22 cellular contexts compared by ENCODE assay signal in the genomic region with DNA sequence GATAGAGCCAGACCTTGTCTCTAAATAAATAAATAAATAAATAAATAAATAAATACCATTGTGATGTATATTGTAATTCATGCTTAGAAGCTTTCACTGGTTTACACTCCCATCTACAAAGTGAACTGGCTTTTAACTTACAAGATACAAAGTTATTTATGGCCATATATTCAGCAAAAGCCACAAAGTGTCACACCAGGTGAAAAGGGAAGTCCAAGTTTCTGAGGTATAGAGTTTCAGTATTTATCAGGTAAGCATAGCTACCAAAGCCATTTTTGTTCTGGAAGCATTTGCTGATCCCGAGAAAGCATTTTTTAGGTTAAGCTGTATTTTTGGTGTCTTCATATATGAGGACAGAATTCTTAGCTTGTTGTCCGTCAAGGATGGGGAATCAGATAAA.
"Had no signal": no experiment of that assay in that cellular context is flagged by ENCODE, and none has a peak within 500 bp of the region (broad histone marks: within the 10 kb centered on the region; RNA-seq: fewer than 3 reads in every experiment).

No MANE protein-coding gene starts in this region.

- H3K9ac ChIP-seq: neural progenitor cell had no signal

- H3K9me3 ChIP-seq: prostate gland, right atrium auricular region, suprapubic skin, transverse colon, upper lobe of right lung, uterus had no signal

- H3K4me2 ChIP-seq: neural progenitor cell, smooth muscle cell had no signal

- H3K36me3 ChIP-seq: neural progenitor cell, prostate gland, right atrium auricular region, suprapubic skin, transverse colon, upper lobe of right lung, uterus had no signal

- H3K36me3 Mint-ChIP-seq: mesothelial cell of epicardium; naive thymus-derived CD4-positive, alpha-beta T cell; neural progenitor cell had no signal

- H3K4me1 Mint-ChIP-seq: neural progenitor cell; stimulated activated naive CD8-positive, alpha-beta T cell treated with anti-CD3 and anti-CD28 coated beads, Interleukin-15, amount 100 ng/mL, for 72 hours had no signal

- H3K4me3 Mint-ChIP-seq: mesothelial cell of epicardium; naive thymus-derived CD4-positive, alpha-beta T cell; nephron; neural progenitor cell; stimulated activated naive CD8-positive, alpha-beta T cell treated with anti-CD3 and anti-CD28 coated beads, Interleukin-15, amount 100 ng/mL, for 72 hours had no signal

- H3K27me3 Mint-ChIP-seq: stimulated activated naive CD8-positive, alpha-beta T cell treated with anti-CD3 and anti-CD28 coated beads, Interleukin-15, amount 100 ng/mL, for 72 hours had no signal

- H3K4me3 ChIP-seq: dorsolateral prefrontal cortex, lung, neural progenitor cell, prostate gland, right atrium auricular region, smooth muscle cell, suprapubic skin, transverse colon, upper lobe of right lung, uterus had no signal

- H3K9me3 Mint-ChIP-seq: mesothelial cell of epicardium; nephron; neural progenitor cell; stimulated activated naive CD8-positive, alpha-beta T cell treated with anti-CD3 and anti-CD28 coated beads, Interleukin-15, amount 100 ng/mL, for 72 hours had no signal

- DNase-seq: dorsolateral prefrontal cortex; effector CD4-positive, alpha-beta T cell; head of caudate nucleus; naive thymus-derived CD4-positive, alpha-beta T cell; stimulated activated CD4-positive, alpha-beta T cell treated with anti-CD3 and anti-CD28 coated beads, Interleukin-12 subunit alpha, Interleukin-12 subunit beta, amount 100 ng/mL, for 4 hours; stimulated activated CD4-positive, alpha-beta T cell treated with anti-CD3 and anti-CD28 coated beads, Interleukin-1b, Interleukin-23, amount 100 ng/mL, for 48 hours; stimulated activated CD4-positive, alpha-beta T cell treated with anti-CD3 and anti-CD28 coated beads, Interleukin-4, amount 100 ng/mL, for 1 hour; stimulated activated CD8-positive, alpha-beta memory T cell treated with anti-CD3 and anti-CD28 coated beads, Interleukin-4, amount 100 ng/mL, for 48 hours; stimulated activated naive CD4-positive, alpha-beta T cell; stimulated activated naive CD8-positive, alpha-beta T cell treated with anti-CD3 and anti-CD28 coated beads, Interleukin-15, amount 100 ng/mL, for 72 hours; transverse colon; upper lobe of right lung; uterus had no signal

- H2AFZ ChIP-seq: neural progenitor cell had no signal

- H3K27ac ChIP-seq: neural progenitor cell, prostate gland, suprapubic skin, transverse colon, upper lobe of right lung, uterus had no signal

- H3K27me3 ChIP-seq: dorsolateral prefrontal cortex, neural progenitor cell, right atrium auricular region, suprapubic skin, transverse colon, upper lobe of right lung, uterus had no signal

- ATAC-seq: naive thymus-derived CD4-positive, alpha-beta T cell; sciatic nerve; stimulated activated naive CD8-positive, alpha-beta T cell treated with anti-CD3 and anti-CD28 coated beads, Interleukin-15, amount 100 ng/mL, for 72 hours; upper lobe of right lung had no signal

- H3K4me1 ChIP-seq: neural progenitor cell, prostate gland, suprapubic skin, upper lobe of right lung had no signal

- H3K27ac Mint-ChIP-seq: naive thymus-derived CD4-positive, alpha-beta T cell; nephron; neural progenitor cell had no signal
